ENCODE assay signal across 8 cellular contexts in the genomic region with DNA sequence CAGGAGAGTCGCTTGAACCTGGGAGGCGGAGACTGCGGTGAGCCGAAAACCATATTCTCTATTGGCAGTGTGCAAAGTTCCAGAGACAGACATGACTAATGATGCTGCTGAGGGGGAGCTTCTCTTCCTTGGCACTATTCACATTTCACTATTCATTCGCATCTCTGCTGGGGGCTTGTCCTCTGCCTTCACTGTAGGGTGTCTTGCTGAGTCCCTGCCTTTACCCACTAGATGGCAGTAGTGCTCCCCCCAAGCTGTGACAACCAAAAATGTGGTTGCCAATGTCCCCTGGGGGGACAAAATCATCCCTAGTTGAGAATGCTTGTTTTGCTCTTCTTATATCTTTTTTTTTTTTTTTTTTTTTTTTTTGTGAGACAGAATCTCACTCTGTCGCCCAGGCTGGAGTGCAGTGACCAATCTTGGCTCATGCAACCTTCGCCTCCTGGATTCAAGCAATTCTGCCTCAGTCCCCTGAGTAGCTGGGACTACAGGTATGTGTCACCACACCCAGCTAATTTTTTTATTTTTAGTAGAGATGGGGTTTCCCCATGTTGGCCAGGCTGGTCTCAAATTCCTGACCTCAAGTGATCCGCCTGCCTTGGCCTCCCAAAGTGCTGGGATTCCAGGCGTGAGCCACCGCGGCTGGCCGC. TPM values are rescaled to one million over a fixed set of nuclear protein-coding genes. Genes with fewer than 3 reads are reported as not detected.
A peak's percentile ranks its signal among the peaks of the same experiment; 100 is the strongest.
DNase-seq lines count a peak whose midpoint lies in the region; FAIRE-seq and TF ChIP-seq lines count a peak whose summit lies in the region.
"Not testable (repeated sequence)": the region's sequence is repeated elsewhere in the genome, so short reads cannot be mapped to it uniquely, and the experiment has no call there.

No MANE protein-coding gene starts in this region.

- H3K4me3 Mint-ChIP-seq in HFFc6: not testable (repeated sequence)

- not testable (repeated sequence) for H3K36me3 Mint-ChIP-seq in HFFc6 (ENCODE audit: low read depth)

- H3K27me3 Mint-ChIP-seq in HFFc6 (ENCODE audit: insufficient read depth): not testable (repeated sequence)

- not testable (repeated sequence) for H3K9me3 ChIP-seq in subcutaneous abdominal adipose tissue (ENCODE audit: control insufficient read depth in 5 of 5, low read length in 5 of 5)

- peak; percentile 88 for TF ChIP-seq CTCF in HFFc6 (IDR thresholded peaks at IDR 0.05)

- H3K4me3 ChIP-seq in subcutaneous abdominal adipose tissue (ENCODE audit: low read depth in 1 of 5, low read length in 5 of 5): not testable (repeated sequence)

- H3K4me1 ChIP-seq in subcutaneous abdominal adipose tissue (ENCODE audit: control insufficient read depth in 5 of 5, insufficient read depth in 5 of 5, low read length in 5 of 5): peaks cover 0 to 13% (median 5%) of the 10 kb centered on the region in 5 donors

- FAIRE-seq in frontal cortex (lab: Jason Lieb, UNC): peak; percentile 72

- H3K9ac ChIP-seq in subcutaneous abdominal adipose tissue (ENCODE audit: low read length in 5 of 5): not testable (repeated sequence)

- peaks cover 18% of the 10 kb centered on the region for H3K4me1 Mint-ChIP-seq in HFFc6 (ENCODE audit: low read depth)

- not testable (repeated sequence) for H3K27me3 ChIP-seq in subcutaneous abdominal adipose tissue (ENCODE audit: control insufficient read depth in 5 of 5, insufficient read depth in 4 of 5, low read length in 5 of 5)

- H3K9me3 Mint-ChIP-seq in HFFc6: not testable (repeated sequence)

- DNase-seq in Daoy (ENCODE audit: low read depth): peak; percentile 81
- DNase-seq in HFFc6: peak; percentile 83
- peak; percentile 42 for DNase-seq in NCI-H146 treated with DMSO at 0.1 percent for 48 hours (lab: John Stamatoyannopoulos, UW; ENCODE audit: unreplicated experiment)
- DNase-seq in SKM-1 treated with dmso at 0.1 percent for 144 hours (lab: John Stamatoyannopoulos, UW; ENCODE audit: unreplicated experiment): peak; percentile 50
- peak; percentile 62 for DNase-seq in activated naive CD4-positive, alpha-beta T cell treated with Interleukin-2 at 50 U/mL for 16 hours
- peak; percentile 77 to 81 for DNase-seq in frontal cortex (ENCODE audit: low spot score in 2 of 2)
- DNase-seq in non-pigmented ciliary epithelial cell (ENCODE audit: low read depth): peak; percentile 20

- peak overlapping the region; percentile 23 for H3K27ac ChIP-seq in subcutaneous abdominal adipose tissue (ENCODE audit: low read depth, low read length)

- peaks cover 3 to 55% (median 36%) of the 10 kb centered on the region in 5 donors for H3K36me3 ChIP-seq in subcutaneous abdominal adipose tissue (ENCODE audit: control insufficient read depth in 5 of 5, insufficient read depth in 5 of 5, low read length in 5 of 5)

- H3K27ac Mint-ChIP-seq in HFFc6: 0 out of 2 replicates have a peak overlapping the region, but pooled peaks have one; percentile 43

RNA-seq across cellular contexts. Expression of gene TNRC18, which starts 57.5 kb away (rescaled TPM):
- total RNA-seq in Daoy (2014; rRNA removed; shearing (Covaris generic)): 17.7 and 31.5 TPM in 2 replicates
- 10 to 100 TPM; 70.6 to 87.1 (median 79.9) TPM for total RNA-seq in HFFc6 (2021; fragmentation: NEBNext Ultra II Directional; extraction: Animal tissue kit (Norgen Biotek cat#: 25700))
- 40.8 TPM for total RNA-seq in frontal cortex

Comparison
In these comparisons a context has a peak if more than half of its experiments do, and no peak if none do; other contexts are left out.
1. DNase-seq: peak in every context shown above with its lines; median percentile 83 in HFFc6; 81 in Daoy; 79 in frontal cortex; 62 in activated naive CD4-positive, alpha-beta T cell treated with Interleukin-2 at 50 U/mL for 16 hours; 50 in SKM-1 treated with dmso at 0.1 percent for 144 hours; 42 in NCI-H146 treated with DMSO at 0.1 percent for 48 hours; 20 in non-pigmented ciliary epithelial cell.